ENCODE assay signal across 5 cellular contexts in genomic region chr7:10521306-10521705, GRCh38.
"Had no signal": no experiment of that assay in that cellular context is flagged by ENCODE, and none has a peak within 500 bp of the region (broad histone marks: within the 10 kb centered on the region; RNA-seq: fewer than 3 reads in every experiment).

No MANE protein-coding gene starts in this region.

- H3K4me3 ChIP-seq: GM23338, K562 had no signal

- H2AFZ ChIP-seq: GM23338 had no signal

- H3K4me2 ChIP-seq: GM23338 had no signal

- DNase-seq: H9, HCEC 1CT, IMR-90 had no signal
